In the genomic region with DNA sequence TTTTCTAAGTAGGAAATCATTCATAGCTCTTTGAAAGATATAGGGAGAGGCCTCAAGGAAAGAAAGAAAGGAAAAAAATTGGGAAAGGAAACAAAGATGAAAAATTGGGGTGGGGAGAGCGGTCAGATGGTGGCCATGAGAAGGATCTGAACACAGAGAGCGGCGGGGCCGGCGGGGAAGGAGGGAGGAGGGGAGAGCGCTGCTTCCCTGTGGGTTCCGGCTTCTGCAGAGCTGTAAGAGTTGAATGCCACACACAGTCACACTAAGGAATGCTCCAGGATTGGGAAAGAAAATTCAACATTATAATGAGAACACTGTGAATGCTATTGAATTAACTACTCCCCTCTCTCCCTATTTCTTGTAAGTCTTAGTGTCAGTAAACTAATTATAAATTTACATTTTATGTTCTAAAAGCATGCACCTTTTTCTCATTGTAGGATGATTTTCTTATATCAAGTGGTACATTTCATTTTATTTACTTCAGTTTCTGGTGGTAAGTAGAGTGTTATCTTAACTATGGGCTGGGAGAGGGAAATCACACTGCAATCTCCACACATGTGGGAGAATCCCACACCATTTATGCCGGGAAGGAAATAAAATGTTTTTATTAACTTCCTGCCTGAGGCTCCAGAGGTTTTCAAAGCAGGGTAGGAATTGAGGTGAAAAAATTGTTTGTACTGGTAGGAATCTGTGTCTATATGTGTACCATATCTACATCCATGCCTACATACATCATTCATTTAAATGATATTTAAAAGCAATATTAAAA, we compare ENCODE assay signal across 1 cellular context.
A peak's percentile ranks its signal among the peaks of the same experiment; 100 is the strongest.
TF ChIP-seq lines count a peak whose summit lies in the region.

No MANE protein-coding gene starts in this region.

TF ChIP-seq in HepG2, 621 proteins besides CTCF, POLR2A, EP300 and RAD21 (continued from another document and continues in another):
- TF ChIP-seq PRDM15 (CRISPR knock-in tag; IDR thresholded peaks at IDR 0.05) (no peak), HES4 (CRISPR knock-in tag; IDR thresholded peaks at IDR 0.05; ENCODE audit: borderline replicate concordance) (no peak), ZNF331 (CRISPR knock-in tag; IDR thresholded peaks at IDR 0.05) (no peak), RNF219 (CRISPR knock-in tag; IDR thresholded peaks at IDR 0.05) (no peak), ZNF691 (CRISPR knock-in tag; IDR thresholded peaks at IDR 0.05; ENCODE audit: borderline replicate concordance, low read depth) (no peak), SRSF9 (IDR thresholded peaks at IDR 0.05; ENCODE audit: borderline replicate concordance, insufficient read depth, low read depth, low read length, poor library complexity, severe bottlenecking) (no peak), KDM2A (CRISPR knock-in tag; IDR thresholded peaks at IDR 0.05; ENCODE audit: borderline replicate concordance, low read depth) (peak; percentile 45; the same call in 1 of the 2 replicates), ZNF83 (CRISPR knock-in tag; IDR thresholded peaks at IDR 0.05; ENCODE audit: borderline replicate concordance) (no peak), RBAK (CRISPR knock-in tag; IDR thresholded peaks at IDR 0.05) (no peak), TGIF2 (CRISPR knock-in tag; IDR thresholded peaks at IDR 0.05) (no peak), ZNF224 (CRISPR knock-in tag; IDR thresholded peaks at IDR 0.05) (no peak), YEATS4 (CRISPR knock-in tag; IDR thresholded peaks at IDR 0.05; ENCODE audit: borderline replicate concordance) (0 out of 2 replicates have a peak, but pooled peaks have one; percentile 28), ELF4 (CRISPR knock-in tag; IDR thresholded peaks at IDR 0.05; ENCODE audit: borderline replicate concordance) (0 out of 2 replicates have a peak, but pooled peaks have one; percentile 51), ZNF576 (CRISPR knock-in tag; IDR thresholded peaks at IDR 0.05) (no peak), ZBTB42 (CRISPR knock-in tag; IDR thresholded peaks at IDR 0.05) (no peak), SOX6 (IDR thresholded peaks at IDR 0.05) (no peak), SOX6 (CRISPR knock-in tag; IDR thresholded peaks at IDR 0.05) (0 out of 2 replicates have a peak, but pooled peaks have one; percentile 23), ZNF788 (CRISPR knock-in tag; IDR thresholded peaks at IDR 0.05; ENCODE audit: borderline replicate concordance) (no peak), FOXA3 (CRISPR knock-in tag; IDR thresholded peaks at IDR 0.05) (no peak), NFATC3 (CRISPR knock-in tag; IDR thresholded peaks at IDR 0.05) (no peak), MIXL1 (CRISPR knock-in tag; IDR thresholded peaks at IDR 0.05) (no peak), TBX3 (IDR thresholded peaks at IDR 0.05; ENCODE audit: borderline replicate concordance) (no peak), CREBL2 (CRISPR knock-in tag; IDR thresholded peaks at IDR 0.05; ENCODE audit: borderline replicate concordance) (no peak), REST (IDR thresholded peaks at IDR 0.05; ENCODE audit: borderline replicate concordance in 1 of 2, low read depth in 1 of 2, low read length in 2 of 2) (0 out of 4 replicates have a peak, but pooled peaks of 1 of the 2 experiments have one; percentile 11), FOXA1 (IDR thresholded peaks at IDR 0.05) (no peak), FOXA1 (CRISPR knock-in tag; IDR thresholded peaks at IDR 0.05) (no peak)
- TF ChIP-seq, protein P1, sequence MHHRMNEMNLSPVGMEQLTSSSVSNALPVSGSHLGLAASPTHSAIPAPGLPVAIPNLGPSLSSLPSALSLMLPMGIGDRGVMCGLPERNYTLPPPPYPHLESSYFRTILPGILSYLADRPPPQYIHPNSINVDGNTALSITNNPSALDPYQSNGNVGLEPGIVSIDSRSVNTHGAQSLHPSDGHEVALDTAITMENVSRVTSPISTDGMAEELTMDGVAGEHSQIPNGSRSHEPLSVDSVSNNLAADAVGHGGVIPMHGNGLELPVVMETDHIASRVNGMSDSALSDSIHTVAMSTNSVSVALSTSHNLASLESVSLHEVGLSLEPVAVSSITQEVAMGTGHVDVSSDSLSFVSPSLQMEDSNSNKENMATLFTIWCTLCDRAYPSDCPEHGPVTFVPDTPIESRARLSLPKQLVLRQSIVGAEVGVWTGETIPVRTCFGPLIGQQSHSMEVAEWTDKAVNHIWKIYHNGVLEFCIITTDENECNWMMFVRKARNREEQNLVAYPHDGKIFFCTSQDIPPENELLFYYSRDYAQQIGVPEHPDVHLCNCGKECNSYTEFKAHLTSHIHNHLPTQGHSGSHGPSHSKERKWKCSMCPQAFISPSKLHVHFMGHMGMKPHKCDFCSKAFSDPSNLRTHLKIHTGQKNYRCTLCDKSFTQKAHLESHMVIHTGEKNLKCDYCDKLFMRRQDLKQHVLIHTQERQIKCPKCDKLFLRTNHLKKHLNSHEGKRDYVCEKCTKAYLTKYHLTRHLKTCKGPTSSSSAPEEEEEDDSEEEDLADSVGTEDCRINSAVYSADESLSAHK (CRISPR knock-in tag; IDR thresholded peaks at IDR 0.05; ENCODE audit: borderline replicate concordance) = no peak
- TF ChIP-seq, protein P2, sequence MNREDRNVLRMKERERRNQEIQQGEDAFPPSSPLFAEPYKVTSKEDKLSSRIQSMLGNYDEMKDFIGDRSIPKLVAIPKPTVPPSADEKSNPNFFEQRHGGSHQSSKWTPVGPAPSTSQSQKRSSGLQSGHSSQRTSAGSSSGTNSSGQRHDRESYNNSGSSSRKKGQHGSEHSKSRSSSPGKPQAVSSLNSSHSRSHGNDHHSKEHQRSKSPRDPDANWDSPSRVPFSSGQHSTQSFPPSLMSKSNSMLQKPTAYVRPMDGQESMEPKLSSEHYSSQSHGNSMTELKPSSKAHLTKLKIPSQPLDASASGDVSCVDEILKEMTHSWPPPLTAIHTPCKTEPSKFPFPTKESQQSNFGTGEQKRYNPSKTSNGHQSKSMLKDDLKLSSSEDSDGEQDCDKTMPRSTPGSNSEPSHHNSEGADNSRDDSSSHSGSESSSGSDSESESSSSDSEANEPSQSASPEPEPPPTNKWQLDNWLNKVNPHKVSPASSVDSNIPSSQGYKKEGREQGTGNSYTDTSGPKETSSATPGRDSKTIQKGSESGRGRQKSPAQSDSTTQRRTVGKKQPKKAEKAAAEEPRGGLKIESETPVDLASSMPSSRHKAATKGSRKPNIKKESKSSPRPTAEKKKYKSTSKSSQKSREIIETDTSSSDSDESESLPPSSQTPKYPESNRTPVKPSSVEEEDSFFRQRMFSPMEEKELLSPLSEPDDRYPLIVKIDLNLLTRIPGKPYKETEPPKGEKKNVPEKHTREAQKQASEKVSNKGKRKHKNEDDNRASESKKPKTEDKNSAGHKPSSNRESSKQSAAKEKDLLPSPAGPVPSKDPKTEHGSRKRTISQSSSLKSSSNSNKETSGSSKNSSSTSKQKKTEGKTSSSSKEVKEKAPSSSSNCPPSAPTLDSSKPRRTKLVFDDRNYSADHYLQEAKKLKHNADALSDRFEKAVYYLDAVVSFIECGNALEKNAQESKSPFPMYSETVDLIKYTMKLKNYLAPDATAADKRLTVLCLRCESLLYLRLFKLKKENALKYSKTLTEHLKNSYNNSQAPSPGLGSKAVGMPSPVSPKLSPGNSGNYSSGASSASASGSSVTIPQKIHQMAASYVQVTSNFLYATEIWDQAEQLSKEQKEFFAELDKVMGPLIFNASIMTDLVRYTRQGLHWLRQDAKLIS (CRISPR knock-in tag; IDR thresholded peaks at IDR 0.05) = no peak
- TF ChIP-seq, protein P3, sequence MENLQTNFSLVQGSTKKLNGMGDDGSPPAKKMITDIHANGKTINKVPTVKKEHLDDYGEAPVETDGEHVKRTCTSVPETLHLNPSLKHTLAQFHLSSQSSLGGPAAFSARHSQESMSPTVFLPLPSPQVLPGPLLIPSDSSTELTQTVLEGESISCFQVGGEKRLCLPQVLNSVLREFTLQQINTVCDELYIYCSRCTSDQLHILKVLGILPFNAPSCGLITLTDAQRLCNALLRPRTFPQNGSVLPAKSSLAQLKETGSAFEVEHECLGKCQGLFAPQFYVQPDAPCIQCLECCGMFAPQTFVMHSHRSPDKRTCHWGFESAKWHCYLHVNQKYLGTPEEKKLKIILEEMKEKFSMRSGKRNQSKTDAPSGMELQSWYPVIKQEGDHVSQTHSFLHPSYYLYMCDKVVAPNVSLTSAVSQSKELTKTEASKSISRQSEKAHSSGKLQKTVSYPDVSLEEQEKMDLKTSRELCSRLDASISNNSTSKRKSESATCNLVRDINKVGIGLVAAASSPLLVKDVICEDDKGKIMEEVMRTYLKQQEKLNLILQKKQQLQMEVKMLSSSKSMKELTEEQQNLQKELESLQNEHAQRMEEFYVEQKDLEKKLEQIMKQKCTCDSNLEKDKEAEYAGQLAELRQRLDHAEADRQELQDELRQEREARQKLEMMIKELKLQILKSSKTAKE (CRISPR knock-in tag; IDR thresholded peaks at IDR 0.05; ENCODE audit: borderline replicate concordance) = no peak
- TF ChIP-seq, protein P4, sequence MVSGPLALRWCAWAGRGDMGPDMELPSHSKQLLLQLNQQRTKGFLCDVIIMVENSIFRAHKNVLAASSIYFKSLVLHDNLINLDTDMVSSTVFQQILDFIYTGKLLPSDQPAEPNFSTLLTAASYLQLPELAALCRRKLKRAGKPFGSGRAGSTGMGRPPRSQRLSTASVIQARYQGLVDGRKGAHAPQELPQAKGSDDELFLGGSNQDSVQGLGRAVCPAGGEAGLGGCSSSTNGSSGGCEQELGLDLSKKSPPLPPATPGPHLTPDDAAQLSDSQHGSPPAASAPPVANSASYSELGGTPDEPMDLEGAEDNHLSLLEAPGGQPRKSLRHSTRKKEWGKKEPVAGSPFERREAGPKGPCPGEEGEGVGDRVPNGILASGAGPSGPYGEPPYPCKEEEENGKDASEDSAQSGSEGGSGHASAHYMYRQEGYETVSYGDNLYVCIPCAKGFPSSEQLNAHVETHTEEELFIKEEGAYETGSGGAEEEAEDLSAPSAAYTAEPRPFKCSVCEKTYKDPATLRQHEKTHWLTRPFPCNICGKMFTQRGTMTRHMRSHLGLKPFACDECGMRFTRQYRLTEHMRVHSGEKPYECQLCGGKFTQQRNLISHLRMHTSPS (CRISPR knock-in tag; IDR thresholded peaks at IDR 0.05; ENCODE audit: low read depth) = no peak
